29 cellular contexts compared by ENCODE assay signal in genomic region chr6:36651659-36652379, GRCh38. TPM values are rescaled to one million over a fixed set of nuclear protein-coding genes. Genes with fewer than 3 reads are reported as not detected.
"Had no signal": no experiment of that assay in that cellular context is flagged by ENCODE, and none has a peak within 500 bp of the region (broad histone marks: within the 10 kb centered on the region; RNA-seq: fewer than 3 reads in every experiment).

No MANE protein-coding gene starts in this region.

- H3K4me3 ChIP-seq: ascending aorta, dorsolateral prefrontal cortex, left ventricle myocardium inferior, tibial artery had no signal

- ATAC-seq: activated T-cell treated with anti-CD3 and anti-CD28 coated beads, Interleukin-2, amount 50 U/mL, for 72 hours; effector memory CD8-positive, alpha-beta T cell; esophagus mucosa; natural killer cell treated with Interleukin-12 subunit alpha and Interleukin-12 subunit beta and Interleukin-15 and Interleukin-18, amount 100 ng/mL, for 72 hours had no signal

- H3K9me3 Mint-ChIP-seq: activated T-cell treated with anti-CD3 and anti-CD28 coated beads, Interleukin-2, amount 50 U/mL, for 72 hours; effector memory CD8-positive, alpha-beta T cell; immature natural killer cell; natural killer cell treated with Interleukin-12 subunit alpha and Interleukin-12 subunit beta and Interleukin-15 and Interleukin-18, amount 100 ng/mL, for 72 hours; stimulated activated naive CD8-positive, alpha-beta T cell treated with anti-CD3 and anti-CD28 coated beads, Interleukin-15, Interleukin-2, amounts not matched to agents 100 ng/mL and 50 ng/mL, for 24 hours had no signal

- H3K36me3 ChIP-seq: ascending aorta, brain microvascular endothelial cell, left ventricle myocardium inferior, tibial artery had no signal

- H3K4me3 Mint-ChIP-seq: activated T-cell treated with anti-CD3 and anti-CD28 coated beads, Interleukin-2, amount 50 U/mL, for 72 hours; effector memory CD8-positive, alpha-beta T cell; immature natural killer cell; mesothelial cell of epicardium; natural killer cell treated with Interleukin-12 subunit alpha and Interleukin-12 subunit beta and Interleukin-15 and Interleukin-18, amount 100 ng/mL, for 72 hours; stimulated activated naive CD8-positive, alpha-beta T cell treated with anti-CD3 and anti-CD28 coated beads, Interleukin-15, Interleukin-2, amounts not matched to agents 100 ng/mL and 50 ng/mL, for 24 hours; T-helper 17 cell had no signal

- H3K27me3 ChIP-seq: ascending aorta, brain microvascular endothelial cell, dorsolateral prefrontal cortex had no signal

- H3K9me3 ChIP-seq: ascending aorta, left ventricle myocardium inferior, tibial artery had no signal

- H3K36me3 Mint-ChIP-seq: immature natural killer cell; mesothelial cell of epicardium; natural killer cell treated with Interleukin-12 subunit alpha and Interleukin-12 subunit beta and Interleukin-15 and Interleukin-18, amount 100 ng/mL, for 72 hours had no signal

- H3K27ac Mint-ChIP-seq: activated T-cell treated with anti-CD3 and anti-CD28 coated beads, Interleukin-2, amount 50 U/mL, for 72 hours; effector memory CD8-positive, alpha-beta T cell; immature natural killer cell; mesothelial cell of epicardium; natural killer cell treated with Interleukin-12 subunit alpha and Interleukin-12 subunit beta and Interleukin-15 and Interleukin-18, amount 100 ng/mL, for 72 hours; progenitor cell of endocrine pancreas; stimulated activated naive CD8-positive, alpha-beta T cell treated with anti-CD3 and anti-CD28 coated beads, Interleukin-15, Interleukin-2, amounts not matched to agents 100 ng/mL and 50 ng/mL, for 24 hours; T-helper 17 cell had no signal

- H3K27ac ChIP-seq: ascending aorta, brain microvascular endothelial cell, left ventricle myocardium inferior, tibial artery had no signal

- H3K4me1 Mint-ChIP-seq: immature natural killer cell, T-helper 17 cell had no signal

- H3K4me1 ChIP-seq: ascending aorta had no signal

- FAIRE-seq: endothelial cell of umbilical vein, urothelium cell line had no signal

- DNase-seq: activated CD4-positive, alpha-beta T cell treated with anti-CD3 and anti-CD28 coated beads for 4 hours; activated CD4-positive, alpha-beta T cell treated with anti-CD3 and anti-CD28 coated beads, Interleukin-2, amount 50 U/mL, for 48 hours; activated CD4-positive, CD25-positive, alpha-beta regulatory T cell; activated effector memory CD4-positive, alpha-beta T cell treated with anti-CD3 and anti-CD28 coated beads, Interleukin-2, amount 50 U/mL, for 16 hours; activated naive CD4-positive, alpha-beta T cell treated with anti-CD3 and anti-CD28 coated beads, Interleukin-2, amount 50 U/mL, for 16 hours; activated T-cell treated with anti-CD3 and anti-CD28 coated beads, Interleukin-2, amount 50 U/mL, for 72 hours; brain microvascular endothelial cell; caudate nucleus; dorsolateral prefrontal cortex; effector memory CD8-positive, alpha-beta T cell; foreskin melanocyte; immature natural killer cell; kidney glomerular epithelial cell; left ventricle myocardium inferior; retina; stimulated activated CD4-positive, alpha-beta T cell treated with anti-CD3 and anti-CD28 coated beads, Interleukin-4, amount 100 ng/mL, for 1 hour; T-helper 17 cell; tibial artery had no signal

RNA-seq across cellular contexts. Expression of gene RAB44, which starts 45.8 kb away (rescaled TPM):
- total RNA-seq: activated CD8-positive, alpha-beta memory T cell treated with anti-CD3 and anti-CD28 coated beads for 36 hours; lung microvascular endothelial cell; osteocyte; progenitor cell of endocrine pancreas had no signal
- polyA plus RNA-seq: immature natural killer cell had no signal
